ENCODE assay signal across 8 cellular contexts in genomic region chr3:49007771-49008528, GRCh38. TPM values are rescaled to one million over a fixed set of nuclear protein-coding genes. Genes with fewer than 3 reads are reported as not detected.
DNase-seq lines count a peak whose midpoint lies in the region; ATAC-seq lines count a peak whose summit lies in the region.

No MANE protein-coding gene starts in this region.

- peaks cover 11% of the 10 kb centered on the region; the same call in 1 of the 2 replicates for H3K27me3 ChIP-seq in HUES6 (ENCODE audit: control insufficient read depth, insufficient read depth, low read length)
- H3K27me3 ChIP-seq in SJCRH30: no peaks in the 10 kb centered on the region
- H3K27me3 ChIP-seq in neuronal stem cell (ENCODE audit: control insufficient read depth in 3 of 3, insufficient read depth in 3 of 3, low read depth in 1 of 3, low read length in 3 of 3): no peaks in the 10 kb centered on the region

- no peaks in the 10 kb centered on the region for H3K9me3 ChIP-seq in HUES6 (ENCODE audit: control insufficient read depth, insufficient read depth, low read depth, low read length)
- no peaks in the 10 kb centered on the region for H3K9me3 ChIP-seq in SJCRH30 (replicated peaks)
- no peaks in the 10 kb centered on the region for H3K9me3 ChIP-seq in neuronal stem cell (replicated peaks in 1 of 2; ENCODE audit: control insufficient read depth in 2 of 2, insufficient read depth in 1 of 2, low read depth in 1 of 2, low read length in 2 of 2)

- peak overlapping the region; percentile 97 for H3K14ac ChIP-seq in neuronal stem cell (ENCODE audit: low read length)

- H3K9ac ChIP-seq in HUES6 (ENCODE audit: low read length) (peak overlapping the region; percentile 98), neuronal stem cell (ENCODE audit: low read depth, low read length, poor library complexity) (peak overlapping the region; percentile 100)

- peak overlapping the region; percentile 98 for H3K27ac ChIP-seq in HUES6 (ENCODE audit: low read depth, low read length)
- H3K27ac ChIP-seq in SJCRH30: peak overlapping the region; percentile 90
- H3K27ac ChIP-seq in neuronal stem cell (replicated peaks; ENCODE audit: low read length): peak overlapping the region; percentile 95

- peak overlapping the region; percentile 89 for H2AFZ ChIP-seq in neuronal stem cell (ENCODE audit: low read length)

- DNase-seq in Caki2 (ENCODE audit: low read depth) (peak; percentile 89), SJCRH30 (peak; percentile 79 to 83), foreskin melanocyte (peak; percentile 70), neuronal stem cell (ENCODE audit: low spot score) (peak; percentile 86), superior temporal gyrus (ENCODE audit: extremely low spot score) (peak; percentile 32)
- peak; percentile 57 to 83 (median 69) for DNase-seq in activated naive CD4-positive, alpha-beta T cell (lab: John Stamatoyannopoulos, UW)

- H4K8ac ChIP-seq in neuronal stem cell (ENCODE audit: low read depth, low read length): no peak overlapping the region

- peak overlapping the region; percentile 81 for H3K4me2 ChIP-seq in neuronal stem cell (ENCODE audit: insufficient read depth, low read length, poor library complexity, severe bottlenecking)

- H2BK15ac ChIP-seq in neuronal stem cell (ENCODE audit: low read length): no peak overlapping the region

- H4K91ac ChIP-seq in neuronal stem cell (ENCODE audit: low read depth, low read length, poor library complexity): peak overlapping the region; percentile 99

- peak overlapping the region; percentile 99 for H3K18ac ChIP-seq in neuronal stem cell (ENCODE audit: low read length)

- peak overlapping the region; percentile 37 for H2BK120ac ChIP-seq in neuronal stem cell (ENCODE audit: low read depth, low read length)

- peak overlapping the region; percentile 67 for H3K23ac ChIP-seq in neuronal stem cell (ENCODE audit: low read depth, low read length, poor library complexity)

- H3K79me1 ChIP-seq in neuronal stem cell (ENCODE audit: low read depth, low read length): peaks cover 20% of the 10 kb centered on the region

- no peak overlapping the region for H2BK12ac ChIP-seq in neuronal stem cell (ENCODE audit: low read length)

- H2BK5ac ChIP-seq in neuronal stem cell (ENCODE audit: low read length): peak overlapping the region; percentile 94

- in situ Hi-C loops in Caki2 (cut with HindIII; ENCODE audit: low pct_unique_long_range_greater_than_20kb, low sequenced_read_pairs): no loop called here

- no CpG with 5 or more reads among the region's 41 CpGs for WGBS in neuronal stem cell (ENCODE audit: extremely low coverage in 2 of 2, insufficient read length in 2 of 2, insufficient replicate concordance in 1 of 2), 2 donors

- H3K36me3 ChIP-seq in HUES6 (ENCODE audit: control insufficient read depth, insufficient read depth, low read length) (peaks cover 21% of the 10 kb centered on the region), SJCRH30 (peaks cover 6% of the 10 kb centered on the region; the same call in 1 of the 2 replicates), neuronal stem cell (replicated peaks in 1 of 2; ENCODE audit: control insufficient read depth in 2 of 2, insufficient read depth in 2 of 2, low read length in 2 of 2) (peaks cover 20 to 43% of the 10 kb centered on the region in 2 donors)

- H3K4me3 ChIP-seq in HUES6 (ENCODE audit: low read depth, low read length): peak overlapping the region; percentile 95
- peak overlapping the region; percentile 98 for H3K4me3 ChIP-seq in SJCRH30
- H3K4me3 ChIP-seq in neuronal stem cell (ENCODE audit: low read length in 2 of 2): peak overlapping the region; percentile 83 to 97

- H3K4ac ChIP-seq in neuronal stem cell (ENCODE audit: low read length): peak overlapping the region; percentile 96

- H3K4me1 ChIP-seq in HUES6 (ENCODE audit: control insufficient read depth, insufficient read depth, low read length): peaks cover 11% of the 10 kb centered on the region
- H3K4me1 ChIP-seq in SJCRH30: no peaks in the 10 kb centered on the region; the same call in 1 of the 2 replicates
- peaks cover 13 to 15% of the 10 kb centered on the region in 2 donors for H3K4me1 ChIP-seq in neuronal stem cell (ENCODE audit: control insufficient read depth in 2 of 2, insufficient read depth in 1 of 2, low read depth in 1 of 2, low read length in 2 of 2)

- peak; percentile 31 for ATAC-seq in GM21423 (IDR thresholded peaks at IDR 0.05; ENCODE audit: unreplicated experiment)

- peak overlapping the region; percentile 77 for H2AK5ac ChIP-seq in neuronal stem cell (ENCODE audit: low read depth, low read length)

RNA-seq across cellular contexts. Expression of gene WDR6, which starts 0.8 kb away (rescaled TPM):
- 38.0 and 38.2 TPM in 2 replicates for total RNA-seq in Caki2 (2014; rRNA removed; shearing (Covaris generic); ENCODE audit: low replicate concordance)
- total RNA-seq in SJCRH30 (2014; rRNA removed; shearing (Covaris generic)): 69.9 and 81.9 TPM in 2 replicates
- 80.4 TPM for polyA plus RNA-seq in neuronal stem cell (2013, experiment 1 of 2)
- 80.3 TPM for polyA plus RNA-seq in neuronal stem cell (2013, experiment 2 of 2)

RNA-seq across cellular contexts. Expression of gene DALRD3, which starts 10.4 kb away (rescaled TPM):
- 63.4 and 69.7 TPM in 2 replicates for total RNA-seq in Caki2 (2014; rRNA removed; shearing (Covaris generic); ENCODE audit: low replicate concordance)
- total RNA-seq in SJCRH30 (2014; rRNA removed; shearing (Covaris generic)): 6.9 and 7.6 TPM in 2 replicates
- 39.9 TPM for polyA plus RNA-seq in neuronal stem cell (2013, experiment 1 of 2)
- polyA plus RNA-seq in neuronal stem cell (2013, experiment 2 of 2): 41.4 TPM

RNA-seq across cellular contexts. Expression of gene NDUFAF3, which starts 14.0 kb away (rescaled TPM):
- 170 and 175 TPM in 2 replicates for total RNA-seq in Caki2 (2014; rRNA removed; shearing (Covaris generic); ENCODE audit: low replicate concordance)
- total RNA-seq in SJCRH30 (2014; rRNA removed; shearing (Covaris generic)): 58.9 and 66.0 TPM in 2 replicates
- 57.2 TPM for polyA plus RNA-seq in neuronal stem cell (2013, experiment 1 of 2)
- 56.0 TPM for polyA plus RNA-seq in neuronal stem cell (2013, experiment 2 of 2)

RNA-seq across cellular contexts. Expression of gene P4HTM, which starts 17.9 kb away (rescaled TPM):
- 65.2 and 72.9 TPM in 2 replicates for total RNA-seq in Caki2 (2014; rRNA removed; shearing (Covaris generic); ENCODE audit: low replicate concordance)
- 0.35 and 0.36 TPM in 2 replicates for total RNA-seq in SJCRH30 (2014; rRNA removed; shearing (Covaris generic))
- polyA plus RNA-seq in neuronal stem cell (2013, experiment 1 of 2): 29.0 TPM
- polyA plus RNA-seq in neuronal stem cell (2013, experiment 2 of 2): 25.5 TPM

RNA-seq across cellular contexts. Expression of gene IMPDH2, which starts 21.2 kb away (rescaled TPM):
- total RNA-seq in Caki2 (2014; rRNA removed; shearing (Covaris generic); ENCODE audit: low replicate concordance): 222 and 291 TPM in 2 replicates
- total RNA-seq in SJCRH30 (2014; rRNA removed; shearing (Covaris generic)): 244 and 273 TPM in 2 replicates
- polyA plus RNA-seq in neuronal stem cell (2013, experiment 1 of 2): 290 TPM
- polyA plus RNA-seq in neuronal stem cell (2013, experiment 2 of 2): 282 TPM

Comparison
In these comparisons a context has a peak if more than half of its experiments do, and no peak if none do; other contexts are left out.
1. Peak in every context shown above with its lines: DNase-seq, ATAC-seq, H3K4me3 ChIP-seq and H3K27ac ChIP-seq.
2. DNase-seq: peak in every context shown above with its lines; median percentile 89 in Caki2; 86 in neuronal stem cell; 81 in SJCRH30; 70 in foreskin melanocyte; 69 in activated naive CD4-positive, alpha-beta T cell; 32 in superior temporal gyrus.